In genomic region chr11:56827357-56827756, GRCh38 we compare ENCODE assay signal across 6 cellular contexts.
A peak's percentile ranks its signal among the peaks of the same experiment; 100 is the strongest.
DNase-seq lines count a peak whose midpoint lies in the region; ATAC-seq and TF ChIP-seq lines count a peak whose summit lies in the region.
"Not testable (repeated sequence)": the region's sequence is repeated elsewhere in the genome, so short reads cannot be mapped to it uniquely, and the experiment has no call there.

No MANE protein-coding gene starts in this region.

- not testable (repeated sequence) for TF ChIP-seq CTCF in Calu3 (IDR thresholded peaks at IDR 0.05; ENCODE audit: unreplicated experiment); NB4 (IDR thresholded peaks at IDR 0.05; ENCODE audit: low read depth, low read length); WTC11 (IDR thresholded peaks at IDR 0.05)

- BruUV-seq in Calu3 (replicated peaks; lab: Mats Ljungman, UMichigan) = not testable (repeated sequence)

- DNase-seq in A172 (ENCODE audit: low spot score) (peak; percentile 28), Calu3 (peak; percentile 62), ELF-1 (ENCODE audit: low read depth, low spot score) (peak; percentile 22), HT-29 (ENCODE audit: low spot score) (peak; percentile 37), NB4 (ENCODE audit: low read depth) (peak; percentile 7), WTC11 (ENCODE audit: low spot score) (peak; percentile 14)

- H3K4me1 Mint-ChIP-seq in Calu3 (ENCODE audit: low read depth, unreplicated experiment) = peaks cover 37% of the 10 kb centered on the region
- H3K4me1 Mint-ChIP-seq in WTC11 = not testable (repeated sequence)

- intact Hi-C loops in Calu3 (cut with micrococcal nuclease; ENCODE audit: unreplicated experiment) = not testable (repeated sequence)

- not testable (repeated sequence) for H3K36me3 Mint-ChIP-seq in Calu3 (ENCODE audit: insufficient read depth, unreplicated experiment)
- H3K36me3 Mint-ChIP-seq in WTC11 = peaks cover 47% of the 10 kb centered on the region

- TF ChIP-seq POLR2A in NB4 (IDR thresholded peaks at IDR 0.05; ENCODE audit: extremely low read depth, insufficient read length) = not testable (repeated sequence)

- POLR2A ChIA-PET in WTC11 (lab: Charles Lee) = not testable (repeated sequence)

- H3K4me3 ChIP-seq in NB4 (ENCODE audit: low read depth, low read length) = not testable (repeated sequence)

- H3K27ac Mint-ChIP-seq in Calu3 (ENCODE audit: unreplicated experiment) = peak overlapping the region; percentile 77
- H3K27ac Mint-ChIP-seq in WTC11 = not testable (repeated sequence)

- H3K27me3 Mint-ChIP-seq in Calu3 (ENCODE audit: unreplicated experiment); WTC11 (ENCODE audit: low read depth): not testable (repeated sequence)

- H3K4me3 Mint-ChIP-seq in Calu3 (ENCODE audit: low read depth, unreplicated experiment) = peak overlapping the region; percentile 18
- not testable (repeated sequence) for H3K4me3 Mint-ChIP-seq in WTC11

- CTCF ChIA-PET in Calu3 (lab: Charles Lee); WTC11 (lab: Charles Lee): not testable (repeated sequence)

- H3K9me3 Mint-ChIP-seq in Calu3 (ENCODE audit: low read depth, unreplicated experiment) = not testable (repeated sequence)
- peaks cover 80% of the 10 kb centered on the region for H3K9me3 Mint-ChIP-seq in WTC11

- ATAC-seq in WTC11 = not testable (repeated sequence)

Comparison
In these comparisons a context has a peak if more than half of its experiments do, and no peak if none do; other contexts are left out.
1. DNase-seq: peak in every context shown above with its lines; median percentile 62 in Calu3; 37 in HT-29; 28 in A172; 22 in ELF-1; 14 in WTC11; 7 in NB4.